ENCODE assay signal across 23 cellular contexts in genomic region chr10:75126277-75126676, GRCh38. TPM values are rescaled to one million over a fixed set of nuclear protein-coding genes. Genes with fewer than 3 reads are reported as not detected.
DNase-seq lines count a peak whose midpoint lies in the region; ATAC-seq, FAIRE-seq and TF ChIP-seq lines count a peak whose summit lies in the region.
"Had no signal": no experiment of that assay in that cellular context is flagged by ENCODE, and none has a peak within 500 bp of the region (broad histone marks: within the 10 kb centered on the region; RNA-seq: fewer than 3 reads in every experiment).

No MANE protein-coding gene starts in this region.

- peak overlapping the region; percentile 57 for H2BK5ac ChIP-seq in IMR-90 (ENCODE audit: low read depth, low read length, poor library complexity, severe bottlenecking)

- no peak overlapping the region for H2BK120ac ChIP-seq in IMR-90 (ENCODE audit: low read depth, low read length)

- no peak for ATAC-seq in CD4-positive, CD25-positive, alpha-beta regulatory T cell (ENCODE audit: low read depth in 2 of 2)
- no peak for ATAC-seq in IMR-90 (ENCODE audit: low read depth)
- ATAC-seq in GM12878: no peak
- ATAC-seq in naive B cell (ENCODE audit: low read depth in 2 of 2): no peak
- ATAC-seq in stimulated activated effector memory CD8-positive, alpha-beta T cell treated with anti-CD3 and anti-CD28 coated beads, Interleukin-12 subunit alpha, Interleukin-12 subunit beta, amount 100 ng/mL, for 72 hours: no peak
- ATAC-seq: gastroesophageal sphincter; HCT116; SK-N-SH treated with all-trans-retinoic acid at 6 μM for 48 hours; stimulated activated naive B cell treated with anti-CD40 and anti-IgM and Interleukin-4, amounts not matched to agents 10 μg/mL and 1 μg/mL and 100 μg/mL, for 72 hours had no signal

- WGBS in IMR-90 (ENCODE audit: extremely low coverage in 2 of 2, insufficient read length in 1 of 2), 2 experiments: no CpG with 5 or more reads among the region's 2 CpGs
- WGBS in GM12878 (ENCODE audit: insufficient coverage, insufficient replicate concordance, low lambda C conversion rate, missing lambda C conversion rate): 74% methylated on average over 2 of the region's 2 CpGs

- H4K5ac ChIP-seq in IMR-90 (ENCODE audit: low read depth, low read length): no peak overlapping the region; the same call in 1 of the 2 replicates

- no peak overlapping the region for H4K8ac ChIP-seq in IMR-90 (ENCODE audit: low read depth in 2 of 2, low read length in 2 of 2)

- dilution Hi-C loops in IMR-90 (cut with HindIII; ENCODE audit: low sequenced_read_pairs, unreplicated experiment): no loop called here

- CTCF ChIA-PET in IMR-90 (lab: Yijun Ruan, JAX): no interaction called here
- CTCF ChIA-PET in GM12878 (lab: Yijun Ruan, JAX): interaction anchor here (0.6 kb wide), 1 partner anchor 272 kb away, joined by 3 read pairs; no protein-coding TSS in a partner anchor
- CTCF ChIA-PET in HEK293T (lab: Yijun Ruan, JAX): no interaction called here

- TF ChIP-seq EP300 in GM12878 (IDR thresholded peaks at IDR 0.05; ENCODE audit: borderline replicate concordance in 1 of 2, control insufficient read depth in 1 of 2, low read depth in 2 of 2, low read length in 2 of 2): no peak

- H3K36me3 ChIP-seq in CD4-positive, CD25-positive, alpha-beta regulatory T cell (ENCODE audit: control insufficient read depth, insufficient read depth, low read length): peaks cover 19% of the 10 kb centered on the region
- peaks cover 16% of the 10 kb centered on the region for H3K36me3 ChIP-seq in IMR-90 (ENCODE audit: control insufficient read depth, insufficient read depth, low read length)
- H3K36me3 ChIP-seq in GM12878 (ENCODE audit: control insufficient read depth in 2 of 2, insufficient read depth in 2 of 2, low read length in 1 of 2): peaks cover 0 to 12% of the 10 kb centered on the region in 2 experiments
- H3K36me3 ChIP-seq: prostate gland had no signal

- no peak overlapping the region for H4K91ac ChIP-seq in IMR-90 (ENCODE audit: insufficient read depth, low read depth, low read length)

- SMC1A ChIA-PET in GM12878 (lab: Charles Lee; ENCODE audit: uncharacterized antibody, unreplicated experiment): no interaction called here

- no peak overlapping the region for H3K27ac ChIP-seq in CD4-positive, CD25-positive, alpha-beta regulatory T cell (ENCODE audit: insufficient read depth, low read length, poor library complexity, severe bottlenecking)
- H3K27ac ChIP-seq in IMR-90 (ENCODE audit: insufficient read depth, low read length): peak overlapping the region; percentile 75
- no peak overlapping the region for H3K27ac ChIP-seq in GM12878 (ENCODE audit: control insufficient read depth, insufficient read depth)
- H3K27ac ChIP-seq: gastroesophageal sphincter, prostate gland had no signal

- no peak for TF ChIP-seq RAD21 in IMR-90 (IDR thresholded peaks at IDR 0.05; ENCODE audit: low read length)
- no peak for TF ChIP-seq RAD21 in GM12878 (IDR thresholded peaks at IDR 0.05; ENCODE audit: insufficient read depth, low read depth, low read length)

- H3K4me3 ChIP-seq in CD4-positive, CD25-positive, alpha-beta regulatory T cell (ENCODE audit: low read depth, low read length): peak overlapping the region; percentile 5
- no peak overlapping the region for H3K4me3 ChIP-seq in IMR-90 (ENCODE audit: insufficient read depth, low read depth, low read length)
- H3K4me3 ChIP-seq in GM12878: no peak overlapping the region
- H3K4me3 ChIP-seq: gastroesophageal sphincter, prostate gland, tibial nerve had no signal

- H3K9me1 ChIP-seq in IMR-90 (ENCODE audit: insufficient read depth, low read length): peaks cover 6% of the 10 kb centered on the region; the same call in 1 of the 2 replicates

- H3K27ac Mint-ChIP-seq in CD4-positive, CD25-positive, alpha-beta regulatory T cell: peak overlapping the region in 2 of 3 donors; percentile 38 to 61
- H3K27ac Mint-ChIP-seq in naive B cell: peak overlapping the region; percentile 21 to 99 (median 75)
- H3K27ac Mint-ChIP-seq in stimulated activated effector memory CD8-positive, alpha-beta T cell treated with anti-CD3 and anti-CD28 coated beads, Interleukin-12 subunit alpha, Interleukin-12 subunit beta, amount 100 ng/mL, for 72 hours: no peak overlapping the region
- H3K27ac Mint-ChIP-seq: nephron progenitor cell; stimulated activated naive B cell treated with anti-CD40 and anti-IgM and Interleukin-4, amounts not matched to agents 10 μg/mL and 1 μg/mL and 100 μg/mL, for 72 hours had no signal

- no peak overlapping the region for H2AK5ac ChIP-seq in IMR-90 (ENCODE audit: low read depth, low read length)

- H3K4ac ChIP-seq in IMR-90 (ENCODE audit: low read depth, low read length): no peak overlapping the region

- peaks cover 26 to 79% of the 10 kb centered on the region in 2 experiments for H3K79me1 ChIP-seq in IMR-90 (ENCODE audit: low read depth in 1 of 2, low read length in 2 of 2)

- H3K4me2 ChIP-seq in IMR-90 (ENCODE audit: low read depth, low read length): no peak overlapping the region
- H3K4me2 ChIP-seq in GM12878 (ENCODE audit: control insufficient read depth, insufficient read depth): no peak overlapping the region

- H3K4me3 Mint-ChIP-seq in CD4-positive, CD25-positive, alpha-beta regulatory T cell: peak overlapping the region in 2 of 4 donors; percentile 27 to 74
- H3K4me3 Mint-ChIP-seq in naive B cell: no peak overlapping the region
- H3K4me3 Mint-ChIP-seq in stimulated activated effector memory CD8-positive, alpha-beta T cell treated with anti-CD3 and anti-CD28 coated beads, Interleukin-12 subunit alpha, Interleukin-12 subunit beta, amount 100 ng/mL, for 72 hours: no peak overlapping the region
- H3K4me3 Mint-ChIP-seq: nephron progenitor cell; stimulated activated naive B cell treated with anti-CD40 and anti-IgM and Interleukin-4, amounts not matched to agents 10 μg/mL and 1 μg/mL and 100 μg/mL, for 72 hours had no signal

- H3K18ac ChIP-seq in IMR-90 (ENCODE audit: low read depth, low read length): no peak overlapping the region; the same call in 1 of the 2 replicates

- TF ChIP-seq CTCF in IMR-90 (conservative IDR thresholded peaks at IDR 0.05; ENCODE audit: low read depth, low read length) (no peak), GM12878 (IDR thresholded peaks at IDR 0.05 in 2 of 3, conservative IDR thresholded peaks at IDR 0.05 in 1 of 3; ENCODE audit: control insufficient read depth in 2 of 3, extremely low read depth in 1 of 3, insufficient read depth in 1 of 3, low read depth in 3 of 3, low read length in 3 of 3) (no peak)

- RAD21 ChIA-PET in GM12878 (lab: Charles Lee; ENCODE audit: unreplicated experiment): no interaction called here

- no peak overlapping the region for H2AFZ ChIP-seq in IMR-90 (replicated peaks; ENCODE audit: low read length, poor library complexity)
- no peak overlapping the region for H2AFZ ChIP-seq in GM12878 (ENCODE audit: control insufficient read depth, low read depth, low read length)

- H3K4me1 ChIP-seq in CD4-positive, CD25-positive, alpha-beta regulatory T cell (ENCODE audit: control insufficient read depth, insufficient read depth, low read length, poor library complexity, severe bottlenecking): peaks cover 31% of the 10 kb centered on the region
- H3K4me1 ChIP-seq in IMR-90 (ENCODE audit: control insufficient read depth, insufficient read depth, low read length) (peaks cover 8% of the 10 kb centered on the region), GM12878 (ENCODE audit: control insufficient read depth, insufficient read depth, low read length) (peaks cover 4% of the 10 kb centered on the region; the same call in 1 of the 2 replicates)
- H3K4me1 ChIP-seq: prostate gland had no signal

- TF ChIP-seq POLR2A in IMR-90 (IDR thresholded peaks at IDR 0.05; ENCODE audit: low read depth, low read length): no peak
- TF ChIP-seq POLR2A in GM12878 (IDR thresholded peaks at IDR 0.05; ENCODE audit: low read depth, low read length): no peak

- H3K9me3 Mint-ChIP-seq in CD4-positive, CD25-positive, alpha-beta regulatory T cell: no peaks in the 10 kb centered on the region
- no peaks in the 10 kb centered on the region for H3K9me3 Mint-ChIP-seq in naive B cell
- no peaks in the 10 kb centered on the region for H3K9me3 Mint-ChIP-seq in stimulated activated effector memory CD8-positive, alpha-beta T cell treated with anti-CD3 and anti-CD28 coated beads, Interleukin-12 subunit alpha, Interleukin-12 subunit beta, amount 100 ng/mL, for 72 hours
- H3K9me3 Mint-ChIP-seq: nephron progenitor cell; stimulated activated naive B cell treated with anti-CD40 and anti-IgM and Interleukin-4, amounts not matched to agents 10 μg/mL and 1 μg/mL and 100 μg/mL, for 72 hours had no signal

- H3K27me3 ChIP-seq in CD4-positive, CD25-positive, alpha-beta regulatory T cell (ENCODE audit: control insufficient read depth, insufficient read depth, low read length): no peaks in the 10 kb centered on the region
- H3K27me3 ChIP-seq in IMR-90 (ENCODE audit: control insufficient read depth, insufficient read depth, low read length): no peaks in the 10 kb centered on the region
- no peaks in the 10 kb centered on the region for H3K27me3 ChIP-seq in GM12878 (replicated peaks in 1 of 2; ENCODE audit: control insufficient read depth in 2 of 2, insufficient read depth in 2 of 2, low read length in 1 of 2)
- H3K27me3 ChIP-seq: gastroesophageal sphincter, tibial nerve had no signal

- H3K27me3 Mint-ChIP-seq in CD4-positive, CD25-positive, alpha-beta regulatory T cell: no peaks in the 10 kb centered on the region
- H3K27me3 Mint-ChIP-seq in naive B cell: no peaks in the 10 kb centered on the region
- H3K27me3 Mint-ChIP-seq: stimulated activated naive B cell treated with anti-CD40 and anti-IgM and Interleukin-4, amounts not matched to agents 10 μg/mL and 1 μg/mL and 100 μg/mL, for 72 hours had no signal

- H3K9ac ChIP-seq in IMR-90 (ENCODE audit: low read depth, low read length) (no peak overlapping the region), GM12878 (ENCODE audit: control insufficient read depth, insufficient read depth, low read length) (no peak overlapping the region)

- FAIRE-seq in GM12878 (lab: Jason Lieb, UNC): no peak

- H3K79me2 ChIP-seq in GM12878 (ENCODE audit: control insufficient read depth, insufficient read depth, low read length): peaks cover 38% of the 10 kb centered on the region

- POLR2A ChIA-PET in IMR-90 (lab: Charles Lee; ENCODE audit: unreplicated experiment) (no interaction called here), GM12878 (lab: Charles Lee) (interaction anchor here (0.6 to 0.9 kb wide), 2 partner anchors 17 to 83 kb away, joined by 4 read pairs; no protein-coding TSS in a partner anchor), HEK293T (lab: Yijun Ruan, JAX) (no interaction called here)

- BruUV-seq in IMR-90 (replicated peaks; lab: Mats Ljungman, UMichigan) (no TSS peak), GM12878 (replicated peaks; lab: Mats Ljungman, UMichigan) (TSS peak; percentile 37)

- no peaks in the 10 kb centered on the region for H3K9me3 ChIP-seq in CD4-positive, CD25-positive, alpha-beta regulatory T cell (ENCODE audit: control insufficient read depth in 2 of 2, low read length in 2 of 2)
- H3K9me3 ChIP-seq in IMR-90 (ENCODE audit: control insufficient read depth, insufficient read depth, low read length) (no peaks in the 10 kb centered on the region), GM12878 (replicated peaks; ENCODE audit: control insufficient read depth, insufficient read depth, low read length) (no peaks in the 10 kb centered on the region)
- H3K9me3 ChIP-seq: gastroesophageal sphincter, prostate gland, tibial nerve had no signal

- in situ Hi-C loops in IMR-90 (cut with MboI; ENCODE audit: low sequenced_read_pairs): no loop called here
- in situ Hi-C loops in GM12878 (cut with MboI): no loop called here

- no peak overlapping the region for H3K14ac ChIP-seq in IMR-90 (replicated peaks; ENCODE audit: low read depth, low read length)

- H2AK9ac ChIP-seq in IMR-90 (replicated peaks; ENCODE audit: low read depth, low read length, poor library complexity): no peak overlapping the region

- H2BK20ac ChIP-seq in IMR-90 (ENCODE audit: low read depth, low read length): no peak overlapping the region

- H3K36me3 Mint-ChIP-seq in CD4-positive, CD25-positive, alpha-beta regulatory T cell: peaks cover 19% of the 10 kb centered on the region
- H3K36me3 Mint-ChIP-seq in naive B cell: no peaks in the 10 kb centered on the region
- peaks cover 45% of the 10 kb centered on the region for H3K36me3 Mint-ChIP-seq in stimulated activated effector memory CD8-positive, alpha-beta T cell treated with anti-CD3 and anti-CD28 coated beads, Interleukin-12 subunit alpha, Interleukin-12 subunit beta, amount 100 ng/mL, for 72 hours

- no peak overlapping the region for H2BK15ac ChIP-seq in IMR-90 (ENCODE audit: low read depth, low read length)

- H3K56ac ChIP-seq in IMR-90 (ENCODE audit: extremely low read depth, insufficient read depth, low read length): no peak overlapping the region

- H3K23ac ChIP-seq in IMR-90 (ENCODE audit: low read depth, low read length): no peak overlapping the region

- H3K4me1 Mint-ChIP-seq in CD4-positive, CD25-positive, alpha-beta regulatory T cell: peaks cover 24 to 67% (median 35%) of the 10 kb centered on the region in 4 donors
- peaks cover 33 to 60% (median 42%) of the 10 kb centered on the region in 3 donors for H3K4me1 Mint-ChIP-seq in naive B cell
- peaks cover 12% of the 10 kb centered on the region for H3K4me1 Mint-ChIP-seq in stimulated activated effector memory CD8-positive, alpha-beta T cell treated with anti-CD3 and anti-CD28 coated beads, Interleukin-12 subunit alpha, Interleukin-12 subunit beta, amount 100 ng/mL, for 72 hours

- DNase-seq in CD4-positive, CD25-positive, alpha-beta regulatory T cell: no peak
- DNase-seq in IMR-90: peak; percentile 55
- no peak for DNase-seq in GM12878 (ENCODE audit: low read depth, low spot score)
- no peak for DNase-seq in naive B cell
- DNase-seq in NCI-H1105 (lab: John Stamatoyannopoulos, UW): no peak
- no peak for DNase-seq in HEK293T (ENCODE audit: extremely low spot score)
- DNase-seq in stimulated activated effector memory CD8-positive, alpha-beta T cell treated with anti-CD3 and anti-CD28 coated beads, Interleukin-12 subunit alpha, Interleukin-12 subunit beta, amount 100 ng/mL, for 72 hours (ENCODE audit: low spot score in 2 of 2): no peak
- DNase-seq: activated CD4-positive, alpha-beta T cell treated with anti-CD3 and anti-CD28 coated beads for 48 hours; activated effector memory CD4-positive, alpha-beta T cell treated with anti-CD3 and anti-CD28 coated beads, Interleukin-2, amount 50 U/mL, for 16 hours; amygdala; erythroblast; mesendoderm; NCI-H1092; NCI-H2081 treated with DMSO at 0.1 percent for 48 hours; NCI-H510A; nephron progenitor cell; RPMI8226; stimulated activated naive B cell treated with anti-CD40 and anti-IgM and Interleukin-4, amounts not matched to agents 10 μg/mL and 1 μg/mL and 100 μg/mL, for 72 hours had no signal

- H4K20me1 ChIP-seq in IMR-90 (ENCODE audit: insufficient read depth, low read length) (peaks cover 21% of the 10 kb centered on the region; the same call in 1 of the 2 replicates), GM12878 (ENCODE audit: control insufficient read depth, insufficient read depth) (no peaks in the 10 kb centered on the region)

- intact Hi-C loops in IMR-90 (cut with micrococcal nuclease) (loop anchor here (5.0 kb wide), 1 partner anchor 51 kb away; no protein-coding TSS in a partner anchor), GM12878 (cut with micrococcal nuclease; ENCODE audit: unreplicated experiment) (no loop called here)

RNA-seq across cellular contexts. Expression of gene SAMD8, which starts 14.8 kb away (rescaled TPM):
- total RNA-seq in CD4-positive, CD25-positive, alpha-beta regulatory T cell: 36.9 TPM
- 1 to 10 TPM; 6.5 to 8.0 (median 7.7) TPM for polyA plus RNA-seq in CD4-positive, CD25-positive, alpha-beta regulatory T cell
- total RNA-seq in IMR-90 (2012; rRNA removed) (28.7 and 34.2 TPM in 2 replicates), GM12878 (2014; rRNA removed) (9.4 and 11.9 TPM in 2 replicates), GM12878 (2014; rRNA removed; fragmentation: Illumina TruSeq; extraction: Trizol) (11.4 and 11.7 TPM in 2 replicates), GM12878 (2021) (9.8 and 11.9 TPM in 2 replicates)
- polyA plus RNA-seq in IMR-90 (2012; rRNA removed) (8.6 and 10.1 TPM in 2 replicates), GM12878 (2011; rRNA removed) (26.0 and 32.2 TPM in 2 replicates), GM12878 (2014; fragmentation: Illumina TruSeq; extraction: Trizol) (9.1 and 11.4 TPM in 2 replicates), GM12878 (2014; fragmentation: Nextera tagmentation; extraction: Ambion mirVana) (1 to 10 TPM; 2.8 to 3.5 TPM), GM12878 (2014; rRNA removed) (6.0 and 8.0 TPM in 2 replicates), GM12878 (2016; fragmentation: Nextera tagmentation; extraction: Ambion mirVana) (10 to 100 TPM in 1 of 2 experiments, 1 to 10 TPM in 1; 9.3 to 11.4 TPM), naive B cell (ENCODE audit: low read depth in 6 of 6) (10 to 100 TPM; 11.9 to 20.1 (median 15.6) TPM)
- polyA plus RNA-seq in IMR-90 (2012; cell fraction: cytosol; rRNA removed): 3.7 and 5.3 TPM in 2 replicates
- 2.2 and 12.3 TPM in 2 replicates for polyA plus RNA-seq in IMR-90 (2012; cell fraction: nucleus; rRNA removed; ENCODE audit: low replicate concordance)
- 49.2 and 52.5 TPM in 2 replicates for total RNA-seq in GM12878 (2013; cell fraction: nucleolus; rRNA removed)
- polyA plus RNA-seq in GM12878 (2011; ENCODE audit: low read depth): 4.6 TPM
- polyA plus RNA-seq in GM12878 (2011; cell fraction: cytosol; rRNA removed): 12.2 and 20.6 TPM in 2 replicates
- polyA plus RNA-seq in GM12878 (2011; cell fraction: nucleus; rRNA removed): 10.3 and 10.4 TPM in 2 replicates
- polyA plus RNA-seq in GM12878 (2012): 7.4 and 8.2 TPM in 2 replicates
- polyA minus RNA-seq in GM12878 (2011; rRNA and poly(A)+ RNA removed): 32.2 and 41.7 TPM in 2 replicates
- polyA minus RNA-seq in GM12878 (2011; cell fraction: cytosol; rRNA and poly(A)+ RNA removed): 8.0 and 8.6 TPM in 2 replicates
- 8.3 and 10.0 TPM in 2 replicates for polyA minus RNA-seq in GM12878 (2011; cell fraction: nucleus; rRNA and poly(A)+ RNA removed)
